Comparison of ENCODE assay signal across 14 cellular contexts in genomic region chr3:71369733-71370391, GRCh38.
DNase-seq lines count a peak whose midpoint lies in the region; ATAC-seq and TF ChIP-seq lines count a peak whose summit lies in the region.
"Had no signal": no experiment of that assay in that cellular context is flagged by ENCODE, and none has a peak within 500 bp of the region (broad histone marks: within the 10 kb centered on the region; RNA-seq: fewer than 3 reads in every experiment).

No MANE protein-coding gene starts in this region.

- H3K4me1 ChIP-seq in body of pancreas: peaks cover 11% of the 10 kb centered on the region
- H3K4me1 ChIP-seq in right cardiac atrium (ENCODE audit: control insufficient read depth, insufficient read depth, low read length): no peaks in the 10 kb centered on the region

- peak; percentile 70 for DNase-seq in GM03348 (ENCODE audit: low spot score)
- no peak for DNase-seq in body of pancreas
- DNase-seq in right cardiac atrium: no peak
- peak; percentile 59 for DNase-seq in skeletal muscle cell (ENCODE audit: low read depth)
- DNase-seq in activated CD8-positive, alpha-beta memory T cell treated with anti-CD3 and anti-CD28 coated beads, Interleukin-2, amount 10 ng/mL, durations not matched to agents 7 days and 5 days: no peak
- DNase-seq in posterior cingulate gyrus: no peak
- no peak for DNase-seq in NCI-H748 (lab: John Stamatoyannopoulos, UW; ENCODE audit: unreplicated experiment)
- DNase-seq in DMS 273 (lab: John Stamatoyannopoulos, UW; ENCODE audit: unreplicated experiment): no peak
- DNase-seq: activated CD8-positive, alpha-beta memory T cell treated with anti-CD3 and anti-CD28 coated beads for 24 hours; activated naive CD4-positive, alpha-beta T cell; hippocampal formation; KG1; mesendoderm; NCI-H146 had no signal

- 60 to 65% methylated on average over 5 of the region's 5 CpGs for WGBS in body of pancreas, 2 donors
- WGBS in right cardiac atrium: 72% methylated on average over 5 of the region's 5 CpGs

- H3K9me3 ChIP-seq in body of pancreas (no peaks in the 10 kb centered on the region), right cardiac atrium (ENCODE audit: control insufficient read depth, low read length) (no peaks in the 10 kb centered on the region)

- TF ChIP-seq CTCF in body of pancreas (IDR thresholded peaks at IDR 0.05): no peak

- H3K27me3 ChIP-seq in body of pancreas: no peaks in the 10 kb centered on the region
- no peaks in the 10 kb centered on the region for H3K27me3 ChIP-seq in right cardiac atrium (ENCODE audit: control insufficient read depth, insufficient read depth)

- H3K27ac ChIP-seq in body of pancreas: peak overlapping the region in 2 of 4 donors; percentile 2 to 47
- no peak overlapping the region for H3K27ac ChIP-seq in right cardiac atrium (ENCODE audit: low read length)

- H3K4me1 Mint-ChIP-seq in activated CD8-positive, alpha-beta memory T cell treated with anti-CD3 and anti-CD28 coated beads, Interleukin-2, amount 10 ng/mL, durations not matched to agents 7 days and 5 days: peaks cover 13% of the 10 kb centered on the region

- H3K27ac Mint-ChIP-seq in activated CD8-positive, alpha-beta memory T cell treated with anti-CD3 and anti-CD28 coated beads, Interleukin-2, amount 10 ng/mL, durations not matched to agents 7 days and 5 days: no peak overlapping the region

- H3K36me3 ChIP-seq in body of pancreas (replicated peaks in 1 of 2; ENCODE audit: insufficient read depth in 1 of 2, low read depth in 2 of 2): no peaks in the 10 kb centered on the region

- ATAC-seq in body of pancreas: peak; percentile 18
- ATAC-seq in right cardiac atrium: peak; percentile 63 to 78
- no peak for ATAC-seq in activated CD8-positive, alpha-beta memory T cell treated with anti-CD3 and anti-CD28 coated beads, Interleukin-2, amount 10 ng/mL, durations not matched to agents 7 days and 5 days

- no peak for TF ChIP-seq POLR2A in body of pancreas (IDR thresholded peaks at IDR 0.05)

- CTCF ChIA-PET in activated CD8-positive, alpha-beta memory T cell treated with anti-CD3 and anti-CD28 coated beads, Interleukin-2, amount 10 ng/mL, durations not matched to agents 7 days and 5 days (lab: Charles Lee): interaction anchor here (0.9 kb wide), 1 partner anchor 60 kb away, joined by 3 read pairs; no protein-coding TSS in a partner anchor

- H3K4me3 ChIP-seq in body of pancreas (no peak overlapping the region), right cardiac atrium (ENCODE audit: low read length) (no peak overlapping the region), skeletal muscle cell (ENCODE audit: low read depth, low read length) (no peak overlapping the region)

- peaks cover 9% of the 10 kb centered on the region for H3K27me3 Mint-ChIP-seq in activated CD8-positive, alpha-beta memory T cell treated with anti-CD3 and anti-CD28 coated beads, Interleukin-2, amount 10 ng/mL, durations not matched to agents 7 days and 5 days

- peaks cover 2% of the 10 kb centered on the region for H3K36me3 Mint-ChIP-seq in activated CD8-positive, alpha-beta memory T cell treated with anti-CD3 and anti-CD28 coated beads, Interleukin-2, amount 10 ng/mL, durations not matched to agents 7 days and 5 days

- H3K4me3 Mint-ChIP-seq in activated CD8-positive, alpha-beta memory T cell treated with anti-CD3 and anti-CD28 coated beads, Interleukin-2, amount 10 ng/mL, durations not matched to agents 7 days and 5 days: no peak overlapping the region

- H3K9me3 Mint-ChIP-seq in activated CD8-positive, alpha-beta memory T cell treated with anti-CD3 and anti-CD28 coated beads, Interleukin-2, amount 10 ng/mL, durations not matched to agents 7 days and 5 days (ENCODE audit: low read depth): no peaks in the 10 kb centered on the region

- intact Hi-C loops in body of pancreas (cut with DNase I) (no loop called here), right cardiac atrium (cut with DNase I) (no loop called here), posterior cingulate gyrus (cut with DNase I) (no loop called here)

Comparison
In these comparisons a context has a peak if more than half of its experiments do, and no peak if none do; other contexts are left out.
1. DNase-seq: peak in GM03348 (single experiment) and skeletal muscle cell (single experiment); none in body of pancreas (0 of 4), right cardiac atrium (0 of 3), activated CD8-positive, alpha-beta memory T cell treated with anti-CD3 and anti-CD28 coated beads, Interleukin-2, amount 10 ng/mL, durations not matched to agents 7 days and 5 days (single experiment), posterior cingulate gyrus (0 of 10), NCI-H748 (single experiment) and DMS 273 (single experiment).